In the genomic region with DNA sequence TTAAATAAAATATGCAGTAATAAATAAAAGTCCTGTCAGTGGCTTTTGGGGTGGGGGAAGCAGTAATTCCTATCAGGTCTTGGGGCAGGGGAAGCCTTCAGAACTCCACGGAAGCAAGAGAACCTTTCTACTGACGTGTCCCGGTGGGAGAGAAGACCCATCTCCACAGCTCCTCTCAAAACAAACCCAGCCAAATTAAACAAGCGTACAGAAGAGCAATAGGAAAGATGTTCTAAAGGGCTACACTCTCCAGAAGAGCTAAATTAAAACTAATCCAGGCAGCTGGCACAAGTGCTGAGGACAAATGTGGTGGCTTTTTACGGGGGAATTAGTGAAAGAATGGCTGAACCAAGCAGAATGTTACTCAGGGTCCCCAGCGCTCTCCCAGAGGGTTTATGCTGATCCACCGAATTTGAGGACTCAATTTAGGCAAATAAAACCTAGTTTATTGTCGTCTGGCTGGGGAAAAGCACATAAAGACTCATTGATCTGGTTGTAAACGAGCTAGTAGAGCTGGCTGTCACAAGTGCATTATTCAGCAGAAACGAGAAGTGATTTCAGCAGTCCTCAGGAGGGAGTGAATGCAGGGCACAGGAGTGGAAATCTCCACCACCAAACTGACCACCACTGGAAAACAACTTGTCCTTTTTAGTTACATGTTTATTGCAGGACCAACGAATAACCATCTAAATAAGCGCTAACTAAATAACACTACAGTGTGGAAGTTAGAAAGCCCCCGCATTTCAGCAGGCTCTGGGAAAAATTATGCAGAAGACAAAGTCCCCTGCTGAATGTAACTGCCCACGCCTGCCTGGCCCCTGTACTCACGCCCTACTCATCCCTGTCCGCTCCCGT, we compare ENCODE assay signal across 9 cellular contexts. TPM values are rescaled to one million over a fixed set of nuclear protein-coding genes. Genes with fewer than 3 reads are reported as not detected.
A peak's percentile ranks its signal among the peaks of the same experiment; 100 is the strongest.
DNase-seq lines count a peak whose midpoint lies in the region; ATAC-seq and TF ChIP-seq lines count a peak whose summit lies in the region.
"Had no signal": no experiment of that assay in that cellular context is flagged by ENCODE, and none has a peak within 500 bp of the region (broad histone marks: within the 10 kb centered on the region; RNA-seq: fewer than 3 reads in every experiment).

No MANE protein-coding gene starts in this region.

- no peaks in the 10 kb centered on the region for H3K9me3 Mint-ChIP-seq in activated CD4-positive, alpha-beta T cell treated with anti-CD3 and anti-CD28 coated beads, Interleukin-2, amount 10 ng/mL, durations not matched to agents 7 days and 5 days
- H3K9me3 Mint-ChIP-seq: memory B cell had no signal

- no peak for DNase-seq in Right ventricle myocardium superior
- no peak for DNase-seq in right atrium auricular region (ENCODE audit: low spot score)
- no peak for DNase-seq in left lobe of liver (ENCODE audit: low spot score)
- DNase-seq in aorta = peak; percentile 6 to 37
- no peak for DNase-seq in HK-2 (ENCODE audit: unreplicated experiment)
- DNase-seq in activated CD4-positive, alpha-beta T cell treated with anti-CD3 and anti-CD28 coated beads, Interleukin-2, amount 10 ng/mL, durations not matched to agents 7 days and 5 days = no peak

- ATAC-seq in Right ventricle myocardium superior (ENCODE audit: poor library complexity) (peak; percentile 74), left lobe of liver (peak; percentile 55), aorta (ENCODE audit: low FRiP score) (peak; percentile 56), GM18909 (IDR thresholded peaks at IDR 0.05; ENCODE audit: poor library complexity, unreplicated experiment) (no peak)

- H3K9me3 ChIP-seq in right atrium auricular region = no peaks in the 10 kb centered on the region
- no peaks in the 10 kb centered on the region for H3K9me3 ChIP-seq in aorta (ENCODE audit: control insufficient read depth, low read length)

- intact Hi-C loops in Right ventricle myocardium superior (cut with DNase I) (no loop called here), aorta (cut with DNase I) (no loop called here)

- H3K36me3 ChIP-seq in right atrium auricular region (no peaks in the 10 kb centered on the region), aorta (ENCODE audit: control insufficient read depth in 1 of 2, insufficient read depth in 2 of 2, low read length in 1 of 2) (no peaks in the 10 kb centered on the region)

- no peak overlapping the region for H3K27ac Mint-ChIP-seq in activated CD4-positive, alpha-beta T cell treated with anti-CD3 and anti-CD28 coated beads, Interleukin-2, amount 10 ng/mL, durations not matched to agents 7 days and 5 days
- H3K27ac Mint-ChIP-seq: memory B cell had no signal

- peaks cover 0 to 11% of the 10 kb centered on the region in 2 donors for H3K4me1 ChIP-seq in right atrium auricular region
- no peaks in the 10 kb centered on the region for H3K4me1 ChIP-seq in aorta (ENCODE audit: control insufficient read depth in 1 of 2, insufficient read depth in 2 of 2, low read length in 2 of 2)

- TF ChIP-seq CTCF in right atrium auricular region (IDR thresholded peaks at IDR 0.05) = no peak
- TF ChIP-seq CTCF in VCaP (conservative IDR thresholded peaks at IDR 0.05) = no peak

- H3K27ac ChIP-seq in right atrium auricular region = peak overlapping the region in 1 of 2 donors; percentile 62
- H3K27ac ChIP-seq in VCaP = peak overlapping the region; percentile 40
- H3K27ac ChIP-seq in aorta (ENCODE audit: low read depth in 1 of 2, low read length in 2 of 2) = no peak overlapping the region

- POLR2A ChIA-PET in activated CD4-positive, alpha-beta T cell treated with anti-CD3 and anti-CD28 coated beads, Interleukin-2, amount 10 ng/mL, durations not matched to agents 7 days and 5 days (lab: Charles Lee) = interaction anchor here (0.7 kb wide), 1 partner anchor 20 kb away, joined by 3 read pairs; no protein-coding TSS in a partner anchor

- H3K4me1 Mint-ChIP-seq in activated CD4-positive, alpha-beta T cell treated with anti-CD3 and anti-CD28 coated beads, Interleukin-2, amount 10 ng/mL, durations not matched to agents 7 days and 5 days = no peaks in the 10 kb centered on the region

- WGBS in aorta, 2 donors = 23 to 29% methylated on average over 17 of the region's 17 CpGs

- CTCF ChIA-PET in activated CD4-positive, alpha-beta T cell treated with anti-CD3 and anti-CD28 coated beads, Interleukin-2, amount 10 ng/mL, durations not matched to agents 7 days and 5 days (lab: Charles Lee) = no interaction called here

- peak overlapping the region in 1 of 2 donors; percentile 21 for H3K4me3 ChIP-seq in right atrium auricular region
- H3K4me3 ChIP-seq in aorta (ENCODE audit: low read length in 2 of 2) = no peak overlapping the region

- H3K27me3 ChIP-seq in right atrium auricular region (no peaks in the 10 kb centered on the region), aorta (ENCODE audit: control insufficient read depth in 1 of 2, insufficient read depth in 2 of 2, low read length in 1 of 2) (no peaks in the 10 kb centered on the region)

- H3K27me3 Mint-ChIP-seq in activated CD4-positive, alpha-beta T cell treated with anti-CD3 and anti-CD28 coated beads, Interleukin-2, amount 10 ng/mL, durations not matched to agents 7 days and 5 days = peaks cover 7% of the 10 kb centered on the region

- H3K4me3 Mint-ChIP-seq in activated CD4-positive, alpha-beta T cell treated with anti-CD3 and anti-CD28 coated beads, Interleukin-2, amount 10 ng/mL, durations not matched to agents 7 days and 5 days = no peak overlapping the region
- H3K4me3 Mint-ChIP-seq: memory B cell had no signal

- H3K36me3 Mint-ChIP-seq in activated CD4-positive, alpha-beta T cell treated with anti-CD3 and anti-CD28 coated beads, Interleukin-2, amount 10 ng/mL, durations not matched to agents 7 days and 5 days (ENCODE audit: low read depth) = no peaks in the 10 kb centered on the region
- H3K36me3 Mint-ChIP-seq: memory B cell had no signal

RNA-seq across cellular contexts. Expression of a gene that starts 13.5 kb away (rescaled TPM):
- total RNA-seq in Right ventricle myocardium superior = not detected
- not detected for total RNA-seq in right atrium auricular region
- not detected for total RNA-seq in left lobe of liver
- total RNA-seq in aorta = not detected
- polyA plus RNA-seq in aorta = not detected
- under 1 TPM in 1 of 2 experiments, not detected in 1; 0.33 TPM for total RNA-seq in activated CD4-positive, alpha-beta T cell treated with anti-CD3 and anti-CD28 coated beads, Interleukin-2, amount 10 ng/mL, durations not matched to agents 7 days and 5 days

Comparison
In these comparisons a context has a peak if more than half of its experiments do, and no peak if none do; other contexts are left out.
1. DNase-seq: peak in aorta (2 of 2); none in Right ventricle myocardium superior (single experiment), right atrium auricular region (single experiment), left lobe of liver (single experiment), HK-2 (single experiment) and activated CD4-positive, alpha-beta T cell treated with anti-CD3 and anti-CD28 coated beads, Interleukin-2, amount 10 ng/mL, durations not matched to agents 7 days and 5 days (single experiment).